In genomic region chr2:71559080-71559827, GRCh38 we compare ENCODE assay signal across 16 cellular contexts.
"Had no signal": no experiment of that assay in that cellular context is flagged by ENCODE, and none has a peak within 500 bp of the region (broad histone marks: within the 10 kb centered on the region; RNA-seq: fewer than 3 reads in every experiment).

No MANE protein-coding gene starts in this region.

- H3K9me3 Mint-ChIP-seq: activated CD4-positive, alpha-beta memory T cell treated with anti-CD3 and anti-CD28 coated beads, Interleukin-2, amount 10 ng/mL, durations not matched to agents 7 days and 5 days; activated naive CD4-positive, alpha-beta T cell treated with anti-CD3 and anti-CD28 coated beads, Interleukin-2, amount 10 ng/mL, durations not matched to agents 7 days and 5 days; activated T-cell treated with anti-CD3 and anti-CD28 coated beads, Interleukin-2, amount 50 U/mL, for 24 hours; memory B cell had no signal

- H3K27ac ChIP-seq: ascending aorta, cardiac muscle cell, hepatocyte, left lung, ovary, upper lobe of right lung, WERI-Rb-1 had no signal

- H3K4me1 ChIP-seq: left lung, upper lobe of right lung had no signal

- DNase-seq: activated CD4-positive, alpha-beta memory T cell treated with anti-CD3 and anti-CD28 coated beads, Interleukin-2, amount 10 ng/mL, durations not matched to agents 7 days and 5 days; activated CD4-positive, alpha-beta T cell treated with anti-CD3 and anti-CD28 coated beads for 36 hours; activated naive CD4-positive, alpha-beta T cell treated with anti-CD3 and anti-CD28 coated beads, Interleukin-2, amount 10 ng/mL, durations not matched to agents 7 days and 5 days; activated T-cell treated with anti-CD3 and anti-CD28 coated beads, Interleukin-2, amount 50 U/mL, for 24 hours; ovary; stimulated activated naive CD8-positive, alpha-beta T cell treated with anti-CD3 and anti-CD28 coated beads, Interleukin-15, Interleukin-2, amounts not matched to agents 100 U/mL and 50 U/mL, for 24 hours; T-helper 1 cell; upper lobe of right lung; WERI-Rb-1 had no signal

- H3K27me3 ChIP-seq: ascending aorta, cardiac muscle cell, hepatocyte, left lung, ovary, upper lobe of right lung had no signal

- H3K36me3 Mint-ChIP-seq: activated naive CD4-positive, alpha-beta T cell treated with anti-CD3 and anti-CD28 coated beads, Interleukin-2, amount 10 ng/mL, durations not matched to agents 7 days and 5 days; memory B cell had no signal

- H3K36me3 ChIP-seq: ascending aorta, ovary, upper lobe of right lung, WERI-Rb-1 had no signal

- H3K9me3 ChIP-seq: ascending aorta, left lung, ovary, upper lobe of right lung had no signal

- H3K27ac Mint-ChIP-seq: activated CD4-positive, alpha-beta memory T cell treated with anti-CD3 and anti-CD28 coated beads, Interleukin-2, amount 10 ng/mL, durations not matched to agents 7 days and 5 days; activated CD4-positive, alpha-beta T cell treated with anti-CD3 and anti-CD28 coated beads for 36 hours; activated naive CD4-positive, alpha-beta T cell treated with anti-CD3 and anti-CD28 coated beads, Interleukin-2, amount 10 ng/mL, durations not matched to agents 7 days and 5 days; activated T-cell treated with anti-CD3 and anti-CD28 coated beads, Interleukin-2, amount 50 U/mL, for 24 hours; memory B cell had no signal

- FAIRE-seq: colon, endometrium had no signal

- H3K4me2 ChIP-seq: hepatocyte had no signal

- H3K27me3 Mint-ChIP-seq: activated CD4-positive, alpha-beta memory T cell treated with anti-CD3 and anti-CD28 coated beads, Interleukin-2, amount 10 ng/mL, durations not matched to agents 7 days and 5 days; activated CD4-positive, alpha-beta T cell treated with anti-CD3 and anti-CD28 coated beads for 36 hours; activated naive CD4-positive, alpha-beta T cell treated with anti-CD3 and anti-CD28 coated beads, Interleukin-2, amount 10 ng/mL, durations not matched to agents 7 days and 5 days; activated T-cell treated with anti-CD3 and anti-CD28 coated beads, Interleukin-2, amount 50 U/mL, for 24 hours had no signal

- H3K4me3 Mint-ChIP-seq: activated CD4-positive, alpha-beta memory T cell treated with anti-CD3 and anti-CD28 coated beads, Interleukin-2, amount 10 ng/mL, durations not matched to agents 7 days and 5 days; activated CD4-positive, alpha-beta T cell treated with anti-CD3 and anti-CD28 coated beads for 36 hours; activated naive CD4-positive, alpha-beta T cell treated with anti-CD3 and anti-CD28 coated beads, Interleukin-2, amount 10 ng/mL, durations not matched to agents 7 days and 5 days; activated T-cell treated with anti-CD3 and anti-CD28 coated beads, Interleukin-2, amount 50 U/mL, for 24 hours; memory B cell had no signal

- H2AFZ ChIP-seq: hepatocyte had no signal

- H3K4me3 ChIP-seq: cardiac muscle cell, hepatocyte, left lung, ovary, upper lobe of right lung had no signal

- H3K4me1 Mint-ChIP-seq: activated CD4-positive, alpha-beta memory T cell treated with anti-CD3 and anti-CD28 coated beads, Interleukin-2, amount 10 ng/mL, durations not matched to agents 7 days and 5 days; activated CD4-positive, alpha-beta T cell treated with anti-CD3 and anti-CD28 coated beads for 36 hours; activated naive CD4-positive, alpha-beta T cell treated with anti-CD3 and anti-CD28 coated beads, Interleukin-2, amount 10 ng/mL, durations not matched to agents 7 days and 5 days; memory B cell had no signal
